8 cellular contexts compared by ENCODE assay signal in genomic region chr4:5812506-5813229, GRCh38.
A peak's percentile ranks its signal among the peaks of the same experiment; 100 is the strongest.
DNase-seq lines count a peak whose midpoint lies in the region; ATAC-seq and TF ChIP-seq lines count a peak whose summit lies in the region.

No MANE protein-coding gene starts in this region.

- H3K9me3 Mint-ChIP-seq in mesothelial cell of epicardium = no peaks in the 10 kb centered on the region

- no peaks in the 10 kb centered on the region for H4K20me1 ChIP-seq in Loucy (ENCODE audit: insufficient read depth, low read length, poor library complexity, severe bottlenecking)

- H3K27me3 Mint-ChIP-seq in mesothelial cell of epicardium (ENCODE audit: low read depth) = no peaks in the 10 kb centered on the region

- no peak overlapping the region for H3K9ac ChIP-seq in Loucy (ENCODE audit: low read depth, low read length, poor library complexity, severe bottlenecking)

- H3K36me3 ChIP-seq in BE2C = peaks cover 3% of the 10 kb centered on the region; the same call in 1 of the 2 replicates
- no peaks in the 10 kb centered on the region for H3K36me3 ChIP-seq in Loucy (ENCODE audit: insufficient read depth, low read length)

- H3K36me3 Mint-ChIP-seq in mesothelial cell of epicardium = peaks cover 42% of the 10 kb centered on the region

- H3K4me1 Mint-ChIP-seq in mesothelial cell of epicardium = no peaks in the 10 kb centered on the region

- H3K4me3 Mint-ChIP-seq in mesothelial cell of epicardium = no peak overlapping the region

- TF ChIP-seq CTCF in BE2C (IDR thresholded peaks at IDR 0.05; ENCODE audit: low read depth, low read length) (peak; percentile 91), Loucy (conservative IDR thresholded peaks at IDR 0.05; ENCODE audit: low read length) (peak; percentile 83), epithelial cell of proximal tubule (conservative IDR thresholded peaks at IDR 0.05; ENCODE audit: low read depth, low read length) (peak; percentile 77), mesothelial cell of epicardium (IDR thresholded peaks at IDR 0.05; ENCODE audit: unreplicated experiment) (peak; percentile 76)

- DNase-seq in BE2C = peak; percentile 56
- DNase-seq in RPMI8226 = peak; percentile 62
- no peak for DNase-seq in epithelial cell of proximal tubule (ENCODE audit: low read depth)
- no peak for DNase-seq in mesothelial cell of epicardium (ENCODE audit: low spot score in 2 of 2, unreplicated experiment in 2 of 2)

- TF ChIP-seq POLR2A in GM18505 (IDR thresholded peaks at IDR 0.05; ENCODE audit: borderline replicate concordance, extremely low read depth, insufficient read depth, insufficient read length) = no peak

- H3K4me3 ChIP-seq in BE2C (ENCODE audit: low read depth, low read length) (no peak overlapping the region), Loucy (ENCODE audit: low read length, poor library complexity, severe bottlenecking) (no peak overlapping the region), epithelial cell of proximal tubule (ENCODE audit: low read depth, low read length) (no peak overlapping the region)

- peak overlapping the region; percentile 13; the same call in 1 of the 2 replicates for H2AFZ ChIP-seq in Loucy (ENCODE audit: low read length)

- peak; percentile 48 for ATAC-seq in GM18505 (IDR thresholded peaks at IDR 0.05; ENCODE audit: unreplicated experiment)
- no peak for ATAC-seq in GM21423 (IDR thresholded peaks at IDR 0.05; ENCODE audit: unreplicated experiment)
- no peak for ATAC-seq in HG03139 (IDR thresholded peaks at IDR 0.05; ENCODE audit: unreplicated experiment)

- H3F3A ChIP-seq in Loucy (ENCODE audit: low read depth) = no peaks in the 10 kb centered on the region

- no peak overlapping the region for H3K27ac Mint-ChIP-seq in mesothelial cell of epicardium

- no peaks in the 10 kb centered on the region for H3K9me3 ChIP-seq in BE2C
- H3K9me3 ChIP-seq in Loucy (ENCODE audit: insufficient read depth, low read depth, low read length) = no peaks in the 10 kb centered on the region

- no peaks in the 10 kb centered on the region for H3K9me2 ChIP-seq in Loucy (replicated peaks; ENCODE audit: low read depth, low read length)

- no peaks in the 10 kb centered on the region for H3K79me2 ChIP-seq in Loucy (ENCODE audit: insufficient read depth, low read length)

- H3K27me3 ChIP-seq in BE2C (no peaks in the 10 kb centered on the region), Loucy (ENCODE audit: insufficient read depth, low read length, poor library complexity, severe bottlenecking) (no peaks in the 10 kb centered on the region)

- H3K4me1 ChIP-seq in BE2C = peaks cover 7% of the 10 kb centered on the region
- H3K4me1 ChIP-seq in Loucy (ENCODE audit: insufficient read depth, low read length, poor library complexity, severe bottlenecking) = no peaks in the 10 kb centered on the region

- no peak overlapping the region for H3K4me2 ChIP-seq in Loucy (ENCODE audit: low read depth, low read length, poor library complexity, severe bottlenecking)

Comparison
In these comparisons a context has a peak if more than half of its experiments do, and no peak if none do; other contexts are left out.
1. DNase-seq: peak in BE2C (single experiment) and RPMI8226 (single experiment); none in epithelial cell of proximal tubule (single experiment) and mesothelial cell of epicardium (0 of 2).
2. Peak in every context shown above with its lines, with median percentiles within 50 percentile points of each other: CTCF ChIP-seq.